ENCODE assay signal across 11 cellular contexts in genomic region chr1:5286244-5286643, GRCh38.
DNase-seq lines count a peak whose midpoint lies in the region; ATAC-seq, FAIRE-seq and TF ChIP-seq lines count a peak whose summit lies in the region.
"Had no signal": no experiment of that assay in that cellular context is flagged by ENCODE, and none has a peak within 500 bp of the region (broad histone marks: within the 10 kb centered on the region; RNA-seq: fewer than 3 reads in every experiment).

No MANE protein-coding gene starts in this region.

- H3K9me3 ChIP-seq in H1 (ENCODE audit: insufficient read depth in 2 of 2, low read depth in 1 of 2, low read length in 1 of 2) (peaks cover 0 to 4% of the 10 kb centered on the region in 2 experiments; a peak in 1 of 4 replicates), upper lobe of left lung (no peaks in the 10 kb centered on the region)
- H3K9me3 ChIP-seq: prostate gland had no signal

- H3K14ac ChIP-seq in H1 (ENCODE audit: insufficient read length): no peak overlapping the region

- no peaks in the 10 kb centered on the region for H3K36me3 Mint-ChIP-seq in activated naive CD4-positive, alpha-beta T cell treated with anti-CD3 and anti-CD28 coated beads for 36 hours (ENCODE audit: low read depth)
- no peaks in the 10 kb centered on the region for H3K36me3 Mint-ChIP-seq in type B pancreatic cell
- H3K36me3 Mint-ChIP-seq: stimulated activated naive B cell treated with anti-CD40 and anti-IgM and Interleukin-4, amounts not matched to agents 10 μg/mL and 1 μg/mL and 100 μg/mL, for 72 hours had no signal

- H3K23me2 ChIP-seq in H1 (ENCODE audit: low read depth, low read length): peaks cover 8% of the 10 kb centered on the region; the same call in 1 of the 2 replicates

- no peak overlapping the region for H2BK5ac ChIP-seq in H1 (ENCODE audit: low read depth, low read length)

- CTCF ChIA-PET in activated naive CD4-positive, alpha-beta T cell treated with anti-CD3 and anti-CD28 coated beads for 36 hours (lab: Charles Lee): interaction anchor here (0.7 to 1.3 kb wide), 4 partner anchors 40 to 630 kb away, joined by 3 to 4 read pairs (median 3); no protein-coding TSS in a partner anchor
- CTCF ChIA-PET in H1 (lab: Charles Lee; ENCODE audit: partially characterized antibody): interaction anchor here (0.6 to 1.7 kb wide), 18 partner anchors 11 to 629 kb away, joined by 3 to 11 read pairs (median 4); no protein-coding TSS in a partner anchor

- no peak overlapping the region for H4K8ac ChIP-seq in H1 (ENCODE audit: extremely low read depth, insufficient read depth, low read length)

- no peak overlapping the region for H4K91ac ChIP-seq in H1 (replicated peaks; ENCODE audit: insufficient read length, low read length)

- TF ChIP-seq EP300 in H1 (IDR thresholded peaks at IDR 0.05; ENCODE audit: borderline replicate concordance in 1 of 2, low read depth in 2 of 2, low read length in 2 of 2) (no peak), upper lobe of left lung (IDR thresholded peaks at IDR 0.05) (no peak)

- H3K27me3 Mint-ChIP-seq in activated naive CD4-positive, alpha-beta T cell treated with anti-CD3 and anti-CD28 coated beads for 36 hours (ENCODE audit: low read depth): no peaks in the 10 kb centered on the region
- peaks cover 29% of the 10 kb centered on the region for H3K27me3 Mint-ChIP-seq in type B pancreatic cell

- POLR2A ChIA-PET in H1 (lab: Charles Lee; ENCODE audit: partially characterized antibody): no interaction called here

- no peak overlapping the region for H3K27ac ChIP-seq in H1 (ENCODE audit: low read depth, low read length)
- no peak overlapping the region for H3K27ac ChIP-seq in upper lobe of left lung
- H3K27ac ChIP-seq: prostate gland had no signal

- H3K18ac ChIP-seq in H1 (ENCODE audit: extremely low read depth, low read length): no peak overlapping the region

- H4K20me1 ChIP-seq in H1 (replicated peaks in 1 of 2; ENCODE audit: control insufficient read depth in 1 of 2, insufficient read depth in 2 of 2, low read length in 2 of 2): no peaks in the 10 kb centered on the region

- no peak overlapping the region for H3K4ac ChIP-seq in H1 (replicated peaks; ENCODE audit: insufficient read length, low read depth, low read length)

- no peak overlapping the region for H2AK5ac ChIP-seq in H1 (ENCODE audit: low read depth, low read length)

- no peaks in the 10 kb centered on the region for H3K9me3 Mint-ChIP-seq in activated naive CD4-positive, alpha-beta T cell treated with anti-CD3 and anti-CD28 coated beads for 36 hours
- no peaks in the 10 kb centered on the region for H3K9me3 Mint-ChIP-seq in type B pancreatic cell

- no peak overlapping the region for H2BK20ac ChIP-seq in H1 (ENCODE audit: low read length)

- no peak overlapping the region for H2BK120ac ChIP-seq in H1 (replicated peaks; ENCODE audit: low read depth, low read length)

- no peak overlapping the region for H3K9ac ChIP-seq in H1 (replicated peaks in 1 of 4; ENCODE audit: extremely low read depth in 1 of 4, low read depth in 3 of 4, low read length in 3 of 4)

- no peaks in the 10 kb centered on the region for H3K79me2 ChIP-seq in H1 (ENCODE audit: control insufficient read depth in 1 of 2, insufficient read depth in 2 of 2, low read length in 2 of 2)

- H3K4me3 Mint-ChIP-seq in activated naive CD4-positive, alpha-beta T cell treated with anti-CD3 and anti-CD28 coated beads for 36 hours: no peak overlapping the region
- no peak overlapping the region for H3K4me3 Mint-ChIP-seq in type B pancreatic cell
- H3K4me3 Mint-ChIP-seq: stimulated activated naive B cell treated with anti-CD40 and anti-IgM and Interleukin-4, amounts not matched to agents 10 μg/mL and 1 μg/mL and 100 μg/mL, for 72 hours had no signal

- no peak for ATAC-seq in GM21576 (IDR thresholded peaks at IDR 0.05; ENCODE audit: unreplicated experiment)
- no peak for ATAC-seq in upper lobe of left lung (ENCODE audit: low FRiP score in 2 of 2)
- ATAC-seq: left ventricle myocardium superior had no signal

- no peak overlapping the region for H3K4me2 ChIP-seq in H1 (ENCODE audit: insufficient read depth in 1 of 2, low read depth in 2 of 2, low read length in 2 of 2)

- H3K23ac ChIP-seq in H1 (ENCODE audit: insufficient read length): no peak overlapping the region

- no peaks in the 10 kb centered on the region for H3K36me3 ChIP-seq in H1 (ENCODE audit: control insufficient read depth in 2 of 4, insufficient read depth in 4 of 4, low read length in 3 of 4)
- H3K36me3 ChIP-seq in upper lobe of left lung: no peaks in the 10 kb centered on the region
- H3K36me3 ChIP-seq: prostate gland had no signal

- peak; percentile 50 to 54 for TF ChIP-seq RAD21 in H1 (IDR thresholded peaks at IDR 0.05 in 1 of 2, conservative IDR thresholded peaks at IDR 0.05 in 1 of 2; ENCODE audit: low read depth in 2 of 2, low read length in 2 of 2)

- no peak overlapping the region for H2BK12ac ChIP-seq in H1 (ENCODE audit: low read depth, low read length)

- no peaks in the 10 kb centered on the region for H3K4me1 ChIP-seq in H1 (replicated peaks in 1 of 4; ENCODE audit: control insufficient read depth in 3 of 4, insufficient read depth in 4 of 4, low read length in 3 of 4)
- H3K4me1 ChIP-seq in upper lobe of left lung: no peaks in the 10 kb centered on the region
- H3K4me1 ChIP-seq: prostate gland had no signal

- H3K27ac Mint-ChIP-seq in activated naive CD4-positive, alpha-beta T cell treated with anti-CD3 and anti-CD28 coated beads for 36 hours: no peak overlapping the region
- H3K27ac Mint-ChIP-seq in type B pancreatic cell: no peak overlapping the region

- peak; percentile 66 for DNase-seq in activated naive CD4-positive, alpha-beta T cell treated with anti-CD3 and anti-CD28 coated beads for 36 hours
- DNase-seq in activated naive CD4-positive, alpha-beta T cell treated with anti-CD3 and anti-CD28 coated beads, Interleukin-2, amount 50 U/mL, for 16 hours: no peak
- DNase-seq in activated CD4-positive, alpha-beta T cell treated with anti-CD3 and anti-CD28 coated beads for 48 hours: peak; percentile 55
- DNase-seq in H1 (ENCODE audit: low read depth in 1 of 2, low spot score in 2 of 2) (peak in 1 of 2 experiments; percentile 50), type B pancreatic cell (ENCODE audit: extremely low spot score, unreplicated experiment) (no peak), NCI-H1436 treated with DMSO at 0.1 percent for 48 hours (lab: John Stamatoyannopoulos, UW) (no peak), upper lobe of left lung (no peak)
- DNase-seq: left ventricle myocardium superior; stimulated activated naive B cell treated with anti-CD40 and anti-IgM and Interleukin-4, amounts not matched to agents 10 μg/mL and 1 μg/mL and 100 μg/mL, for 72 hours had no signal

- H3K79me1 ChIP-seq in H1 (ENCODE audit: low read depth, low read length): no peaks in the 10 kb centered on the region

- no peak overlapping the region for H2AFZ ChIP-seq in H1 (ENCODE audit: low read length)

- peak; percentile 28 to 62 (median 61); a peak in 3 of 4 replicates for TF ChIP-seq CTCF in H1 (IDR thresholded peaks at IDR 0.05; ENCODE audit: control extremely low read depth in 1 of 3, insufficient read depth in 1 of 3, low read depth in 1 of 3, low read length in 3 of 3)
- TF ChIP-seq CTCF in type B pancreatic cell (conservative IDR thresholded peaks at IDR 0.05): peak; percentile 56
- TF ChIP-seq CTCF in upper lobe of left lung (IDR thresholded peaks at IDR 0.05): no peak

- no peak overlapping the region for H3K56ac ChIP-seq in H1 (replicated peaks; ENCODE audit: insufficient read length, low read depth, low read length)

- TF ChIP-seq POLR2A in H1 (IDR thresholded peaks at IDR 0.05; ENCODE audit: control extremely low read depth in 1 of 2, low read depth in 2 of 2, low read length in 2 of 2): no peak
- TF ChIP-seq POLR2A in upper lobe of left lung (IDR thresholded peaks at IDR 0.05): no peak

- peaks cover 6% of the 10 kb centered on the region for H3K4me1 Mint-ChIP-seq in activated naive CD4-positive, alpha-beta T cell treated with anti-CD3 and anti-CD28 coated beads for 36 hours (ENCODE audit: low read depth)
- no peaks in the 10 kb centered on the region for H3K4me1 Mint-ChIP-seq in type B pancreatic cell (ENCODE audit: unreplicated experiment)
- H3K4me1 Mint-ChIP-seq: stimulated activated naive B cell treated with anti-CD40 and anti-IgM and Interleukin-4, amounts not matched to agents 10 μg/mL and 1 μg/mL and 100 μg/mL, for 72 hours had no signal

- H3K4me3 ChIP-seq in H1 (ENCODE audit: extremely low read depth in 1 of 4, insufficient read depth in 2 of 4, low read depth in 3 of 4, low read length in 4 of 4) (no peak overlapping the region), upper lobe of left lung (no peak overlapping the region)
- H3K4me3 ChIP-seq: prostate gland had no signal

- no peak for FAIRE-seq in H1 (lab: Jason Lieb, UNC)

- H3K27me3 ChIP-seq in H1 (replicated peaks in 1 of 4; ENCODE audit: control insufficient read depth in 3 of 4, extremely low read depth in 1 of 4, insufficient read depth in 3 of 4, low read length in 3 of 4): no peaks in the 10 kb centered on the region
- H3K27me3 ChIP-seq in upper lobe of left lung: no peaks in the 10 kb centered on the region

- intact Hi-C loops in activated naive CD4-positive, alpha-beta T cell treated with anti-CD3 and anti-CD28 coated beads for 36 hours (cut with micrococcal nuclease): loop anchor here (2.0 to 10.0 kb wide), 2 partner anchors 159 to 197 kb away; no protein-coding TSS in a partner anchor

- WGBS in H1 (ENCODE audit: extremely low coverage in 1 of 2, insufficient coverage in 1 of 2, insufficient read length in 1 of 2, insufficient replicate concordance in 2 of 2, low coverage in 1 of 2, low lambda C conversion rate in 2 of 2, missing lambda C conversion rate in 1 of 2), 2 experiments: 31% methylated on average over 2 of the region's 2 CpGs; no CpG with 5 or more reads in 1 of the 2 experiments
- WGBS in upper lobe of left lung, 2 donors: 26 to 78% methylated on average over 2 of the region's 2 CpGs

- no peak overlapping the region for H4K5ac ChIP-seq in H1 (ENCODE audit: insufficient read length, low read depth, low read length)

- H2BK15ac ChIP-seq in H1 (ENCODE audit: low read length): no peak overlapping the region

TF ChIP-seq in H1, 55 proteins besides CTCF, POLR2A, EP300 and RAD21 (continues in another document):
- no peak for TF ChIP-seq KDM4A (IDR thresholded peaks at IDR 0.05; ENCODE audit: low read depth, low read length, severe bottlenecking)
- TF ChIP-seq RFX5 (IDR thresholded peaks at IDR 0.05; ENCODE audit: borderline replicate concordance, low read depth, low read length): no peak
- TF ChIP-seq SIX5 (IDR thresholded peaks at IDR 0.05; ENCODE audit: low read depth, low read length): no peak
- no peak for TF ChIP-seq ZNF274 (IDR thresholded peaks at IDR 0.05; ENCODE audit: borderline replicate concordance, extremely low read depth, low read length)
- TF ChIP-seq MAFK (IDR thresholded peaks at IDR 0.05; ENCODE audit: low read depth, low read length): no peak

Comparison
In these comparisons a context has a peak if more than half of its experiments do, and no peak if none do; other contexts are left out.
1. DNase-seq: peak in activated naive CD4-positive, alpha-beta T cell treated with anti-CD3 and anti-CD28 coated beads for 36 hours (single experiment) and activated CD4-positive, alpha-beta T cell treated with anti-CD3 and anti-CD28 coated beads for 48 hours (single experiment); none in activated naive CD4-positive, alpha-beta T cell treated with anti-CD3 and anti-CD28 coated beads, Interleukin-2, amount 50 U/mL, for 16 hours (single experiment), type B pancreatic cell (single experiment), NCI-H1436 treated with DMSO at 0.1 percent for 48 hours (single experiment) and upper lobe of left lung (0 of 2).
2. CTCF ChIP-seq: peak in H1 (3 of 3) and type B pancreatic cell (single experiment); none in upper lobe of left lung (0 of 6).